17 cellular contexts compared by ENCODE assay signal in genomic region chr9:109062543-109062942, GRCh38.
"Had no signal": no experiment of that assay in that cellular context is flagged by ENCODE, and none has a peak within 500 bp of the region (broad histone marks: within the 10 kb centered on the region; RNA-seq: fewer than 3 reads in every experiment).

No MANE protein-coding gene starts in this region.

- H3K4me1 ChIP-seq: spleen had no signal

- H3K9me3 ChIP-seq: lower lobe of right lung, mucosa of descending colon, spleen had no signal

- H3K27me3 Mint-ChIP-seq: activated CD4-positive, alpha-beta memory T cell treated with anti-CD3 and anti-CD28 coated beads for 36 hours; activated naive CD8-positive, alpha-beta T cell treated with anti-CD3 and anti-CD28 coated beads, Interleukin-2, amount 50 U/mL, for 24 hours; T-helper 17 cell had no signal

- DNase-seq: activated CD4-positive, alpha-beta memory T cell treated with anti-CD3 and anti-CD28 coated beads for 36 hours; activated CD4-positive, alpha-beta T cell treated with anti-CD3 and anti-CD28 coated beads for 48 hours; activated effector memory CD4-positive, alpha-beta T cell treated with anti-CD3 and anti-CD28 coated beads, Interleukin-2, amount 50 U/mL, for 16 hours; activated naive CD4-positive, alpha-beta T cell treated with anti-CD3 and anti-CD28 coated beads, Interleukin-2, amount 50 U/mL, for 16 hours; activated naive CD8-positive, alpha-beta T cell treated with anti-CD3 and anti-CD28 coated beads, Interleukin-2, amount 50 U/mL, for 24 hours; foreskin melanocyte; immature natural killer cell; lower lobe of right lung; mesendoderm; mucosa of descending colon; nucleus accumbens; spleen; stimulated activated CD4-positive, alpha-beta T cell treated with anti-CD3 and anti-CD28 coated beads, Interleukin-4, amount 100 ng/mL, for 4 hours; stimulated activated naive CD8-positive, alpha-beta T cell treated with anti-CD3 and anti-CD28 coated beads, Interleukin-15, Interleukin-2, amounts not matched to agents 100 U/mL and 50 U/mL, for 24 hours; T-helper 17 cell had no signal

- H3K9me3 Mint-ChIP-seq: activated CD4-positive, alpha-beta memory T cell treated with anti-CD3 and anti-CD28 coated beads for 36 hours; activated naive CD8-positive, alpha-beta T cell treated with anti-CD3 and anti-CD28 coated beads, Interleukin-2, amount 50 U/mL, for 24 hours; immature natural killer cell had no signal

- H3K27ac ChIP-seq: lower lobe of right lung, spleen had no signal

- ATAC-seq: activated naive CD8-positive, alpha-beta T cell treated with anti-CD3 and anti-CD28 coated beads, Interleukin-2, amount 50 U/mL, for 24 hours; left lobe of liver; mucosa of descending colon; stimulated activated naive CD8-positive, alpha-beta T cell treated with anti-CD3 and anti-CD28 coated beads, Interleukin-15, Interleukin-2, amounts not matched to agents 100 U/mL and 50 U/mL, for 24 hours; T-helper 17 cell had no signal

- H3K4me1 Mint-ChIP-seq: activated naive CD8-positive, alpha-beta T cell treated with anti-CD3 and anti-CD28 coated beads, Interleukin-2, amount 50 U/mL, for 24 hours; immature natural killer cell; T-helper 17 cell had no signal

- H3K27me3 ChIP-seq: cardiac muscle cell, spleen had no signal

- H3K27ac Mint-ChIP-seq: activated CD4-positive, alpha-beta memory T cell treated with anti-CD3 and anti-CD28 coated beads for 36 hours; activated naive CD8-positive, alpha-beta T cell treated with anti-CD3 and anti-CD28 coated beads, Interleukin-2, amount 50 U/mL, for 24 hours; immature natural killer cell had no signal

- H3K4me3 ChIP-seq: cardiac muscle cell, lower lobe of right lung, mucosa of descending colon, spleen had no signal

- H3K4me3 Mint-ChIP-seq: activated CD4-positive, alpha-beta memory T cell treated with anti-CD3 and anti-CD28 coated beads for 36 hours; activated naive CD8-positive, alpha-beta T cell treated with anti-CD3 and anti-CD28 coated beads, Interleukin-2, amount 50 U/mL, for 24 hours; immature natural killer cell; T-helper 17 cell had no signal
